ENCODE assay signal across 8 cellular contexts in the genomic region with DNA sequence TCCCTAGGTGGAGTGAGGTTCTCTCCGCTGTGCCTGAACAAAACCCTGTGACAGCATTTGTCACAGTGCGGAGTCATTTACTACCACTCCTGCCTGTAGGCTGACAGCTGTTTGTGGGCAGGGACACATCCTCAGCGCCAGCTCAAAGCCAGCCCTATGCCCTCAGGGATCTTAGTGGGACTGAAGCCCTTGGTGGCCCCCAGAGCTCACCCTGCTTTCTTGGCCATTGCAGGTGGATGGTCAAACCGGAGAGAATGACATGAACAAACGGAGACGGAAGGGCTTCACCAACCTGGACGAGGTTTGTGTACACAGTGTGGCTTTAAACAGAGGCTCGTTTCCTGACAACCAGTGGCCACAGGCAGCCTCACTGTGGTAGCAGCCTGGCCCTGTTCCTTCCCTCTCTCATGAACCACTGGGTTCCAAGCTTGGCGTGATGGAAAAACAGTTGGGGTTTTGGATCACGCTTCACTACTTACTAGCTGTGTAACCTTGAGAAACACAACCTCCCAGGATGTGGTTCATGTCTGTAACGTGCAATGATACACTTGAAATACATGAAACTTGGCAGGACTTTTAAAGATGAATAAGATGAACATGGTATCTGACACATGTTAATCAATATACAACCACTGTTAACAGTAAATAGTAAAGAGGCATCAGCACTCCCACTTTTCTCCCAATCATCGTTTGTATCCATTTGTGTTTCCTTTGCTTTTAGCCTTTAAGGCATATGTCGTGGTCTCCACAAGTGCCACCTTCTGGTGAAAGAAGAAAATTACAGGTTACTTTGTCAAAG.
DNase-seq lines count a peak whose midpoint lies in the region; ATAC-seq and TF ChIP-seq lines count a peak whose summit lies in the region.

No MANE protein-coding gene starts in this region.

- H3K4me2 ChIP-seq in DND-41 (ENCODE audit: insufficient read depth, low read length), result no peak overlapping the region

- H3K27ac Mint-ChIP-seq in activated naive CD8-positive, alpha-beta T cell treated with anti-CD3 and anti-CD28 coated beads for 36 hours, result peak overlapping the region; percentile 91

- no peaks in the 10 kb centered on the region for H3K9me3 Mint-ChIP-seq in activated naive CD8-positive, alpha-beta T cell treated with anti-CD3 and anti-CD28 coated beads for 36 hours

- in situ Hi-C loops in gastrocnemius medialis (cut with MboI; ENCODE audit: low sequenced_read_pairs in 4 of 4), result loop anchor here (5.0 kb wide), 1 partner anchor 189 kb away; no protein-coding TSS in a partner anchor

- no peaks in the 10 kb centered on the region for H3K27me3 Mint-ChIP-seq in activated naive CD8-positive, alpha-beta T cell treated with anti-CD3 and anti-CD28 coated beads for 36 hours

- H3K79me2 ChIP-seq in DND-41 (ENCODE audit: insufficient read depth, low read length), result no peaks in the 10 kb centered on the region

- peaks cover 31% of the 10 kb centered on the region for H3K36me3 Mint-ChIP-seq in activated naive CD8-positive, alpha-beta T cell treated with anti-CD3 and anti-CD28 coated beads for 36 hours

- H3K27ac ChIP-seq in DND-41 (ENCODE audit: low read length) (peak overlapping the region; percentile 74), HL-60 (replicated peaks) (peak overlapping the region; percentile 5; the same call in 1 of the 2 replicates), gastrocnemius medialis (peak overlapping the region; percentile 52 to 92 (median 76))

- ATAC-seq in DND-41 (ENCODE audit: insufficient read depth, low read depth) (peak; percentile 75), GM19467 (IDR thresholded peaks at IDR 0.05; ENCODE audit: unreplicated experiment) (peak; percentile 64), left ventricle myocardium superior (peak; percentile 59), gastrocnemius medialis (peak; percentile 80 to 81)

- H3K9ac ChIP-seq in DND-41 (ENCODE audit: low read depth, low read length), result peak overlapping the region; percentile 4; the same call in 1 of the 2 replicates

- H4K20me1 ChIP-seq in DND-41 (ENCODE audit: insufficient read depth, low read length), result no peaks in the 10 kb centered on the region

- H3K4me1 Mint-ChIP-seq in activated naive CD8-positive, alpha-beta T cell treated with anti-CD3 and anti-CD28 coated beads for 36 hours, result peaks cover 24% of the 10 kb centered on the region

- no peak overlapping the region for H3K4me3 ChIP-seq in DND-41 (ENCODE audit: low read depth in 1 of 2, low read length in 2 of 2)
- H3K4me3 ChIP-seq in HL-60 (replicated peaks; ENCODE audit: insufficient read depth, low read length), result no peak overlapping the region
- H3K4me3 ChIP-seq in gastrocnemius medialis, result no peak overlapping the region

- peak; percentile 78 for TF ChIP-seq CTCF in DND-41 (IDR thresholded peaks at IDR 0.05; ENCODE audit: borderline replicate concordance, extremely low read depth, low read length, poor library complexity, severe bottlenecking)
- TF ChIP-seq CTCF in HL-60 (IDR thresholded peaks at IDR 0.05; ENCODE audit: insufficient read depth, low read length), result peak; percentile 43
- TF ChIP-seq CTCF in gastrocnemius medialis (IDR thresholded peaks at IDR 0.05 in 4 of 5, conservative IDR thresholded peaks at IDR 0.05 in 1 of 5), result peak; percentile 55 to 75 (median 69)

- 0 out of 2 replicates have a peak overlapping the region, but pooled peaks have one; percentile 10 for H2AFZ ChIP-seq in DND-41 (ENCODE audit: low read depth, low read length)

- H3K9me3 ChIP-seq in DND-41 (ENCODE audit: insufficient read depth, low read length, severe bottlenecking) (no peaks in the 10 kb centered on the region), gastrocnemius medialis (no peaks in the 10 kb centered on the region)

- H3K4me1 ChIP-seq in DND-41 (ENCODE audit: insufficient read depth, low read length) (peaks cover 39% of the 10 kb centered on the region), gastrocnemius medialis (peaks cover 7 to 12% of the 10 kb centered on the region in 2 donors)

- peak; percentile 27 to 59 for TF ChIP-seq POLR2A in gastrocnemius medialis (IDR thresholded peaks at IDR 0.05)

- H3K27me3 ChIP-seq in DND-41 (ENCODE audit: insufficient read depth, low read length, poor library complexity) (no peaks in the 10 kb centered on the region), HL-60 (ENCODE audit: insufficient read depth, poor library complexity, severe bottlenecking) (no peaks in the 10 kb centered on the region), gastrocnemius medialis (no peaks in the 10 kb centered on the region)

- H3K4me3 Mint-ChIP-seq in activated naive CD8-positive, alpha-beta T cell treated with anti-CD3 and anti-CD28 coated beads for 36 hours, result peak overlapping the region; percentile 57

- H3K36me3 ChIP-seq in DND-41 (ENCODE audit: insufficient read depth, low read length) (no peaks in the 10 kb centered on the region), gastrocnemius medialis (peaks cover 0 to 9% of the 10 kb centered on the region in 2 donors)

- intact Hi-C loops in left ventricle myocardium superior (cut with micrococcal nuclease) (no loop called here), gastrocnemius medialis (cut with DNase I; ENCODE audit: low total_unique reads) (loop anchor here (1.0 to 5.0 kb wide), 4 partner anchors 47 to 189 kb away; no protein-coding TSS in a partner anchor)

- DNase-seq in DND-41 (peak; percentile 53), HL-60 (ENCODE audit: low read depth in 1 of 2, low spot score in 1 of 2) (peak in 1 of 2 experiments; percentile 41), RPMI7951 (ENCODE audit: low read depth) (peak; percentile 93), left ventricle myocardium superior (no peak), gastrocnemius medialis (peak in 1 of 2 donors; percentile 81)
- DNase-seq in activated naive CD8-positive, alpha-beta T cell treated with anti-CD3 and anti-CD28 coated beads for 36 hours, result peak; percentile 70
- no peak for DNase-seq in effector CD8-positive, alpha-beta T cell (lab: John Stamatoyannopoulos, UW)

Comparison
In these comparisons a context has a peak if more than half of its experiments do, and no peak if none do; other contexts are left out.
1. DNase-seq: peak in DND-41 (single experiment), RPMI7951 (single experiment) and activated naive CD8-positive, alpha-beta T cell treated with anti-CD3 and anti-CD28 coated beads for 36 hours (single experiment); none in left ventricle myocardium superior (single experiment) and effector CD8-positive, alpha-beta T cell (single experiment).
2. H3K27ac ChIP-seq: peak in every context shown above with its lines; median percentile 76 in gastrocnemius medialis; 74 in DND-41; 5 in HL-60.
3. Peak in every context shown above with its lines, with median percentiles within 50 percentile points of each other: ATAC-seq and CTCF ChIP-seq.